In the genomic region with DNA sequence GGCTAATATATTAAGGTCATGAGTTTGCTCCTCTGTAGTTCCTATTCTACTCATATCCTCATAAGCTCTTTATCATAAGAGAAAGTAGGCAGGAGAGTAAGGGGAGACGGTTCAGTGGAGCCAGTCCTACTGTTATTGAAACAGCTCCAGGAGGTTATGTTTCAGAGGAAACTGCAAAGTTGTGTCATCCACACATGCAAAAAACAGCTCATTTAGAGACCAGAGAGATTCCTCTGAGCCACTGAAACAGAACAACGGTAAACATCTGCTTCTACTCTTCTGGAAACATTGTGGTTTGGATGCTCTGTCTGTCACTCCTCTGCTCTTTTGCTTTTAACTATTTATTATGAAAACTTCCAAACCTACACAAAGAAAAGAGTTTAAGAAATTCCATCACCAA, we compare ENCODE assay signal across 9 cellular contexts.
DNase-seq lines count a peak whose midpoint lies in the region; ATAC-seq and TF ChIP-seq lines count a peak whose summit lies in the region.
"Had no signal": no experiment of that assay in that cellular context is flagged by ENCODE, and none has a peak within 500 bp of the region (broad histone marks: within the 10 kb centered on the region; RNA-seq: fewer than 3 reads in every experiment).

No MANE protein-coding gene starts in this region.

- H3K27me3 ChIP-seq in heart right ventricle, result no peaks in the 10 kb centered on the region

- CTCF ChIA-PET in activated naive CD4-positive, alpha-beta T cell treated with anti-CD3 and anti-CD28 coated beads for 36 hours (lab: Charles Lee), result interaction anchor here (1.4 kb wide), 1 partner anchor 10 kb away, joined by 6 read pairs; no protein-coding TSS in a partner anchor

- no peak overlapping the region for H3K27ac ChIP-seq in heart right ventricle

- ATAC-seq in HG02943 (IDR thresholded peaks at IDR 0.05; ENCODE audit: low read depth, unreplicated experiment), result peak; percentile 67
- ATAC-seq in heart right ventricle, result no peak

- H3K4me3 Mint-ChIP-seq in activated naive CD4-positive, alpha-beta T cell treated with anti-CD3 and anti-CD28 coated beads for 36 hours, result no peak overlapping the region
- H3K4me3 Mint-ChIP-seq in T-helper 2 cell treated with Interferon-gamma antibody and Interleukin-4, amounts not matched to agents 5 μg/mL and 100 μg/mL, for 36 hours, result peak overlapping the region; percentile 10
- no peak overlapping the region for H3K4me3 Mint-ChIP-seq in osteocyte (ENCODE audit: unreplicated experiment)
- H3K4me3 Mint-ChIP-seq: activated naive CD4-positive, alpha-beta T cell treated with anti-CD3 and anti-CD28 coated beads, Interleukin-2, amount 50 U/mL, for 24 hours had no signal

- peaks cover 0 to 25% (median 6%) of the 10 kb centered on the region in 9 donors for H3K4me1 ChIP-seq in heart right ventricle

- DNase-seq in activated naive CD4-positive, alpha-beta T cell treated with anti-CD3 and anti-CD28 coated beads for 36 hours, result peak; percentile 50
- DNase-seq in activated naive CD4-positive, alpha-beta T cell (lab: John Stamatoyannopoulos, UW), result no peak
- peak; percentile 32 for DNase-seq in T-helper 2 cell treated with Interferon-gamma antibody and Interleukin-4, amounts not matched to agents 5 μg/mL and 100 μg/mL, for 36 hours (ENCODE audit: low spot score)
- no peak for DNase-seq in osteocyte (ENCODE audit: extremely low spot score, unreplicated experiment)
- no peak for DNase-seq in NCI-H345 (lab: John Stamatoyannopoulos, UW)
- DNase-seq in putamen (ENCODE audit: low spot score), result no peak
- DNase-seq in heart right ventricle, result no peak

- peaks cover 20% of the 10 kb centered on the region for H3K4me1 Mint-ChIP-seq in activated naive CD4-positive, alpha-beta T cell treated with anti-CD3 and anti-CD28 coated beads for 36 hours (ENCODE audit: low read depth)
- H3K4me1 Mint-ChIP-seq in T-helper 2 cell treated with Interferon-gamma antibody and Interleukin-4, amounts not matched to agents 5 μg/mL and 100 μg/mL, for 36 hours (ENCODE audit: low read depth), result peaks cover 17% of the 10 kb centered on the region
- peaks cover 20% of the 10 kb centered on the region for H3K4me1 Mint-ChIP-seq in osteocyte (ENCODE audit: unreplicated experiment)

- no peak overlapping the region for H3K4me3 ChIP-seq in heart right ventricle

- no peaks in the 10 kb centered on the region for H3K27me3 Mint-ChIP-seq in activated naive CD4-positive, alpha-beta T cell treated with anti-CD3 and anti-CD28 coated beads for 36 hours (ENCODE audit: low read depth)
- peaks cover 3% of the 10 kb centered on the region for H3K27me3 Mint-ChIP-seq in T-helper 2 cell treated with Interferon-gamma antibody and Interleukin-4, amounts not matched to agents 5 μg/mL and 100 μg/mL, for 36 hours (ENCODE audit: low read depth)
- no peaks in the 10 kb centered on the region for H3K27me3 Mint-ChIP-seq in osteocyte (ENCODE audit: unreplicated experiment)
- H3K27me3 Mint-ChIP-seq: activated naive CD4-positive, alpha-beta T cell treated with anti-CD3 and anti-CD28 coated beads, Interleukin-2, amount 50 U/mL, for 24 hours had no signal

- intact Hi-C loops in activated naive CD4-positive, alpha-beta T cell treated with anti-CD3 and anti-CD28 coated beads for 36 hours (cut with micrococcal nuclease), result loop anchor here (1.0 to 5.0 kb wide), 4 partner anchors 15 to 66 kb away; a partner anchor contains a TSS
- intact Hi-C loops in heart right ventricle (cut with DNase I), result no loop called here

- peak overlapping the region; percentile 21 for H3K27ac Mint-ChIP-seq in activated naive CD4-positive, alpha-beta T cell treated with anti-CD3 and anti-CD28 coated beads for 36 hours
- peak overlapping the region; percentile 16 for H3K27ac Mint-ChIP-seq in T-helper 2 cell treated with Interferon-gamma antibody and Interleukin-4, amounts not matched to agents 5 μg/mL and 100 μg/mL, for 36 hours
- peak overlapping the region; percentile 58 for H3K27ac Mint-ChIP-seq in osteocyte (ENCODE audit: unreplicated experiment)

- H3K36me3 ChIP-seq in heart right ventricle, result no peaks in the 10 kb centered on the region

- no peaks in the 10 kb centered on the region for H3K9me3 ChIP-seq in heart right ventricle

- H3K36me3 Mint-ChIP-seq in activated naive CD4-positive, alpha-beta T cell treated with anti-CD3 and anti-CD28 coated beads for 36 hours (ENCODE audit: low read depth), result no peaks in the 10 kb centered on the region
- H3K36me3 Mint-ChIP-seq in T-helper 2 cell treated with Interferon-gamma antibody and Interleukin-4, amounts not matched to agents 5 μg/mL and 100 μg/mL, for 36 hours (ENCODE audit: low read depth), result no peaks in the 10 kb centered on the region
- H3K36me3 Mint-ChIP-seq in osteocyte (ENCODE audit: unreplicated experiment), result no peaks in the 10 kb centered on the region
- H3K36me3 Mint-ChIP-seq: activated naive CD4-positive, alpha-beta T cell treated with anti-CD3 and anti-CD28 coated beads, Interleukin-2, amount 50 U/mL, for 24 hours had no signal

- no peaks in the 10 kb centered on the region for H3K9me3 Mint-ChIP-seq in activated naive CD4-positive, alpha-beta T cell treated with anti-CD3 and anti-CD28 coated beads for 36 hours
- H3K9me3 Mint-ChIP-seq in T-helper 2 cell treated with Interferon-gamma antibody and Interleukin-4, amounts not matched to agents 5 μg/mL and 100 μg/mL, for 36 hours, result no peaks in the 10 kb centered on the region
- H3K9me3 Mint-ChIP-seq in osteocyte (ENCODE audit: unreplicated experiment), result no peaks in the 10 kb centered on the region
- H3K9me3 Mint-ChIP-seq: activated naive CD4-positive, alpha-beta T cell treated with anti-CD3 and anti-CD28 coated beads, Interleukin-2, amount 50 U/mL, for 24 hours had no signal

- TF ChIP-seq CTCF in osteocyte (IDR thresholded peaks at IDR 0.05) (no peak), heart right ventricle (IDR thresholded peaks at IDR 0.05) (no peak)

- WGBS in heart right ventricle, 2 donors, result 42% methylated on average over 2 of the region's 2 CpGs

Comparison
In these comparisons a context has a peak if more than half of its experiments do, and no peak if none do; other contexts are left out.
1. DNase-seq: peak in activated naive CD4-positive, alpha-beta T cell treated with anti-CD3 and anti-CD28 coated beads for 36 hours (single experiment) and T-helper 2 cell treated with Interferon-gamma antibody and Interleukin-4, amounts not matched to agents 5 μg/mL and 100 μg/mL, for 36 hours (single experiment); none in activated naive CD4-positive, alpha-beta T cell (0 of 4), osteocyte (single experiment), NCI-H345 (single experiment), putamen (single experiment) and heart right ventricle (0 of 2).
2. Peak in every context shown above with its lines, with median percentiles within 50 percentile points of each other: H3K27ac Mint-ChIP-seq.